Comparison of ENCODE assay signal across 9 cellular contexts in the genomic region with DNA sequence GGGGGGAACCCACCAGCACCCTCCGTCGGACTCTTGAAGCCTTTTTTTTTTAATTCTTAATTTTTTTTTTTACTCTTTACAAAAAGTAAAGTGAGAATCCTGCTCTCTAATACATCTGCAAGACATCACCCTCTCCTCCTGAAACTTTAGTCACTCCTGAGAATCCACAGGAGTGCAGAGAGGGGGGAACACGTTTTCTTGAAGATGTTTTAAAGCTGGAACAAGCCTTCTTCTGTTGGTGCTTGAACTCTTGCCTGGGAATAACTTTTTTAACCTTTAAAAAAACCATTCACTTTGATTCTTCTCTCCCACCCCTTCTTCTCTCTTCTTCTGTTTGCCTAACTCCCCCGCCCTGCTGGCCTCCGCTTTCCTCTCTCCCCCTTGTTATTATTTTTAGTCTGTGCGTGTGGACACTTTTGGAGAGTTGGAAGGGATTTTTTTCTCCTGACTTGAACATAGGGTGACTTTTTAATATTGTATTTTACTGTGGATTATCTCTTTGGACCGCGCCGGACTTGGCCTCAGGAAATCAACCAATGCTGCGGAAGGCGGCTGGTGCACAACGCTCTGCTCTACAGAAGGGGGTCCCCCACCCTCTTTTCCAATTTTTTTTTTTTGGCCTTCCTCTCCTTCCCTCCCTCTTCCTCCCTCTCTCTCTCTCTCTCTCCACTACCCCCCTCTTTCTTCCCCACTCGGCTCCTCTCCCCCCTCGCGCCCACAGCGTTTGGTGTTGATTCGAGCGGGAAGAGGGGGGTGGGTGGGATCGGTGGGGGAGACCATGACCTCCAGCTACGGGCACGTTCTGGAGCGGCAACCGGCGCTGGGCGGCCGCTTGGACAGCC. TPM values are rescaled to one million over a fixed set of nuclear protein-coding genes. Genes with fewer than 3 reads are reported as not detected.
DNase-seq lines count a peak whose midpoint lies in the region; ATAC-seq and TF ChIP-seq lines count a peak whose summit lies in the region.
"Had no signal": no experiment of that assay in that cellular context is flagged by ENCODE, and none has a peak within 500 bp of the region (broad histone marks: within the 10 kb centered on the region; RNA-seq: fewer than 3 reads in every experiment).

A gene (plus strand): TSS at position 691 of the 842 bp plus-strand sequence. CDS start 88 bp downstream, at position 779.

- H3K9me3 ChIP-seq in testis: no peaks in the 10 kb centered on the region

- peaks cover 21% of the 10 kb centered on the region for H3K4me1 ChIP-seq in testis

- H3K27me3 ChIP-seq in testis: no peaks in the 10 kb centered on the region

- H3K27ac ChIP-seq in testis: peak within 1 kb of the TSS; percentile 91 to 95

- WGBS in lower leg skin, 2 donors: 2 to 4% methylated on average over 26 of the region's 26 CpGs
- 1% methylated on average over 26 of the region's 26 CpGs for WGBS in testis, 2 donors

- TF ChIP-seq POLR2A in lower leg skin (IDR thresholded peaks at IDR 0.05) (no peak), testis (IDR thresholded peaks at IDR 0.05) (no peak)

- DNase-seq in NCI-H524 (lab: John Stamatoyannopoulos, UW) (peak; percentile 38 to 55), NCI-H524 treated with DMSO at 0.1 percent for 48 hours (lab: John Stamatoyannopoulos, UW) (no peak), cerebellum (ENCODE audit: low spot score) (no peak), lower leg skin (ENCODE audit: low spot score in 2 of 2) (no peak), testis (no peak)
- no peak for DNase-seq in effector CD8-positive, alpha-beta T cell (lab: John Stamatoyannopoulos, UW)
- DNase-seq: activated CD4-positive, alpha-beta T cell treated with anti-CD3 and anti-CD28 coated beads, Interleukin-2, amount 50 U/mL, for 4 hours had no signal

- ATAC-seq in GM19351 (IDR thresholded peaks at IDR 0.05; ENCODE audit: unreplicated experiment) (no peak), GM19463 (IDR thresholded peaks at IDR 0.05; ENCODE audit: unreplicated experiment) (no peak)

- no peak for TF ChIP-seq CTCF in lower leg skin (IDR thresholded peaks at IDR 0.05)
- no peak for TF ChIP-seq CTCF in testis (IDR thresholded peaks at IDR 0.05)

- peak within 1 kb of the TSS; percentile 65 for H3K4me3 ChIP-seq in lower leg skin (ENCODE audit: low read depth, poor library complexity, severe bottlenecking)
- peak within 1 kb of the TSS; percentile 67 to 86 for H3K4me3 ChIP-seq in testis

- intact Hi-C loops in lower leg skin (cut with DNase I; ENCODE audit: low total_unique reads) (no loop called here), testis (cut with DNase I; ENCODE audit: low total_unique reads) (no loop called here)

- no peaks in the 10 kb centered on the region for H3K36me3 ChIP-seq in testis (ENCODE audit: low read depth, missing control alignments)

RNA-seq across cellular contexts. Expression of the gene that starts here (rescaled TPM):
- total RNA-seq in cerebellum: 13.3 TPM
- 10 to 100 TPM in 3 of 4 donors, 1 to 10 TPM in 1; 7.5 to 32.7 (median 19.8) TPM for total RNA-seq in lower leg skin
- 10 to 100 TPM; 26.3 to 28.5 TPM for total RNA-seq in testis
- polyA plus RNA-seq in testis (ENCODE audit: insufficient read depth, low read depth, low replicate concordance): 74.8 TPM

Comparison
In these comparisons a context has a peak if more than half of its experiments do, and no peak if none do; other contexts are left out.
1. DNase-seq: peak in NCI-H524 (2 of 2); none in NCI-H524 treated with DMSO at 0.1 percent for 48 hours (single experiment), cerebellum (single experiment), lower leg skin (0 of 2), testis (single experiment) and effector CD8-positive, alpha-beta T cell (single experiment).